Comparison of ENCODE assay signal across 22 cellular contexts in the genomic region with DNA sequence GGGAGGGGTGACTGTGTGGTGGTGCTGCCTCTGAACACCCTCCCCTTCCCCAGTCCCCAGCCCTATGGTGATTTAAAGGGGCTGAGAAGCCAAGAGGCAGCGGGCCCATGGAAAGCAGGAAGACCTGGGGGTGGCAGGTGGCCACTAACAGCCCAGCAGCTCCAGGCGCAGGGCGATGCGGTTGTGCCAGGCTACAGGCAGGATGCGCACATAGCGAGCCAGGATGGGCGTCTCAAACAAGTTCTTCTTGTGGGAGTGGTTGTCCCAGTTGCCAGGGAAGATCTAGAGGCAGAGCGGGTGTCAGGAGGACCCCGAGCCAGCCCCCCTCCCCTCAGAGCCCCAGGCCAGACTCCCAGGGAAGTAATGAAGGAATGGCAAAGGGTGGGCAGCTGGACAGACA.
"Had no signal": no experiment of that assay in that cellular context is flagged by ENCODE, and none has a peak within 500 bp of the region (broad histone marks: within the 10 kb centered on the region; RNA-seq: fewer than 3 reads in every experiment).

No MANE protein-coding gene starts in this region.

- H3K36me3 Mint-ChIP-seq: memory B cell, naive B cell had no signal

- H3K9me3 Mint-ChIP-seq: activated CD4-positive, alpha-beta memory T cell treated with anti-CD3 and anti-CD28 coated beads for 36 hours; activated naive CD8-positive, alpha-beta T cell treated with anti-CD3 and anti-CD28 coated beads for 36 hours; activated T-helper 17 cell treated with anti-CD3 and anti-CD28 coated beads, Interleukin-2, amount 50 U/mL, for 72 hours; naive B cell; neural progenitor cell; WTC11 had no signal

- DNase-seq: activated CD4-positive, alpha-beta memory T cell treated with anti-CD3 and anti-CD28 coated beads for 36 hours; activated CD4-positive, alpha-beta T cell treated with anti-CD3 and anti-CD28 coated beads for 36 hours; activated naive CD4-positive, alpha-beta T cell; activated naive CD8-positive, alpha-beta T cell treated with anti-CD3 and anti-CD28 coated beads for 36 hours; amniotic stem cell; body of pancreas; central memory CD4-positive, alpha-beta T cell; colonic mucosa; foreskin keratinocyte; head of caudate nucleus; naive B cell; pancreas; stimulated activated CD4-positive, alpha-beta T cell treated with anti-CD3 and anti-CD28 coated beads, Interleukin-12 subunit alpha, Interleukin-12 subunit beta, amount 100 ng/mL, for 4 hours; stimulated activated CD4-positive, alpha-beta T cell treated with anti-CD3 and anti-CD28 coated beads, Interleukin-1b, Interleukin-23, amount 100 ng/mL, for 48 hours; stimulated activated CD8-positive, alpha-beta memory T cell treated with anti-CD3 and anti-CD28 coated beads, Interleukin-4, amount 100 ng/mL, for 48 hours; stimulated activated naive CD4-positive, alpha-beta T cell treated with Interleukin-2 at 50 U/mL for 16 hours had no signal

- H2AFZ ChIP-seq: neural progenitor cell had no signal

- H3K27ac Mint-ChIP-seq: activated CD4-positive, alpha-beta memory T cell treated with anti-CD3 and anti-CD28 coated beads for 36 hours; activated CD4-positive, alpha-beta T cell treated with anti-CD3 and anti-CD28 coated beads for 36 hours; activated naive CD8-positive, alpha-beta T cell treated with anti-CD3 and anti-CD28 coated beads for 36 hours; activated T-helper 17 cell treated with anti-CD3 and anti-CD28 coated beads, Interleukin-2, amount 50 U/mL, for 72 hours; memory B cell; neural progenitor cell had no signal

- H3K27me3 ChIP-seq: colonic mucosa, foreskin keratinocyte, vagina had no signal

- H3K9me3 ChIP-seq: body of pancreas, colonic mucosa, pancreas, tibial nerve, vagina had no signal

- H3K4me1 ChIP-seq: colonic mucosa, foreskin keratinocyte had no signal

- H3K9ac ChIP-seq: neural progenitor cell had no signal

- ATAC-seq: activated CD4-positive, alpha-beta T cell treated with anti-CD3 and anti-CD28 coated beads for 36 hours; activated T-helper 17 cell treated with anti-CD3 and anti-CD28 coated beads, Interleukin-2, amount 50 U/mL, for 72 hours; body of pancreas; foreskin keratinocyte; pancreas; WTC11 had no signal

- H3K36me3 ChIP-seq: colonic mucosa, neural progenitor cell, pancreas had no signal

- H3K27ac ChIP-seq: body of pancreas, colonic mucosa, foreskin keratinocyte, neural progenitor cell, pancreas, tibial nerve, vagina had no signal

- H3K27me3 Mint-ChIP-seq: activated CD4-positive, alpha-beta memory T cell treated with anti-CD3 and anti-CD28 coated beads for 36 hours; activated CD4-positive, alpha-beta T cell treated with anti-CD3 and anti-CD28 coated beads for 36 hours; activated naive CD8-positive, alpha-beta T cell treated with anti-CD3 and anti-CD28 coated beads for 36 hours; activated T-helper 17 cell treated with anti-CD3 and anti-CD28 coated beads, Interleukin-2, amount 50 U/mL, for 72 hours had no signal

- H3K4me3 Mint-ChIP-seq: activated CD4-positive, alpha-beta memory T cell treated with anti-CD3 and anti-CD28 coated beads for 36 hours; activated CD4-positive, alpha-beta T cell treated with anti-CD3 and anti-CD28 coated beads for 36 hours; activated naive CD8-positive, alpha-beta T cell treated with anti-CD3 and anti-CD28 coated beads for 36 hours; activated T-helper 17 cell treated with anti-CD3 and anti-CD28 coated beads, Interleukin-2, amount 50 U/mL, for 72 hours; memory B cell; neural progenitor cell; WTC11 had no signal

- H3K4me3 ChIP-seq: body of pancreas, colonic mucosa, neural progenitor cell, pancreas, tibial nerve, vagina had no signal

- H3K4me2 ChIP-seq: neural progenitor cell had no signal
